Comparison of ENCODE assay signal across 1 cellular context in the genomic region with DNA sequence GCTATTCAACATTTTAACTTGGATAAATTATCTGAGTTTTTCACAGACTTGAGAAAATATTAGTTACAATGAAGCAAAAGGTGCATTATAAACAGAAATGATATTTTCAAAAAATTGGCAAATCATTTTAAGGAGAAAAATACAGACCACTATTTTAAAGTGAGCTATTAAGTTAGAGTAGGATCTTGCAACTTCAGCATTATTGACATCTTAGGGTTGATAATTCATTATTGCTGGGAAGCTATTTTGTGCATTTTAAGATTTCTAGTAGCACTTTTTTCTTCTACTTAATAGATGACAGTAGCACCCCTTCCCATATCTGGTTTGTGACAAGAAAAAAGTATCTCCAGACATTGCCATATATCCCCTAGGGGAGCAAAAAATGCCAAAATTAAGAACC.
TF ChIP-seq lines count a peak whose summit lies in the region.

No MANE protein-coding gene starts in this region.

TF ChIP-seq in K562, 482 proteins besides CTCF, POLR2A, EP300 and RAD21 (continued from another document):
- TF ChIP-seq, protein P1, sequence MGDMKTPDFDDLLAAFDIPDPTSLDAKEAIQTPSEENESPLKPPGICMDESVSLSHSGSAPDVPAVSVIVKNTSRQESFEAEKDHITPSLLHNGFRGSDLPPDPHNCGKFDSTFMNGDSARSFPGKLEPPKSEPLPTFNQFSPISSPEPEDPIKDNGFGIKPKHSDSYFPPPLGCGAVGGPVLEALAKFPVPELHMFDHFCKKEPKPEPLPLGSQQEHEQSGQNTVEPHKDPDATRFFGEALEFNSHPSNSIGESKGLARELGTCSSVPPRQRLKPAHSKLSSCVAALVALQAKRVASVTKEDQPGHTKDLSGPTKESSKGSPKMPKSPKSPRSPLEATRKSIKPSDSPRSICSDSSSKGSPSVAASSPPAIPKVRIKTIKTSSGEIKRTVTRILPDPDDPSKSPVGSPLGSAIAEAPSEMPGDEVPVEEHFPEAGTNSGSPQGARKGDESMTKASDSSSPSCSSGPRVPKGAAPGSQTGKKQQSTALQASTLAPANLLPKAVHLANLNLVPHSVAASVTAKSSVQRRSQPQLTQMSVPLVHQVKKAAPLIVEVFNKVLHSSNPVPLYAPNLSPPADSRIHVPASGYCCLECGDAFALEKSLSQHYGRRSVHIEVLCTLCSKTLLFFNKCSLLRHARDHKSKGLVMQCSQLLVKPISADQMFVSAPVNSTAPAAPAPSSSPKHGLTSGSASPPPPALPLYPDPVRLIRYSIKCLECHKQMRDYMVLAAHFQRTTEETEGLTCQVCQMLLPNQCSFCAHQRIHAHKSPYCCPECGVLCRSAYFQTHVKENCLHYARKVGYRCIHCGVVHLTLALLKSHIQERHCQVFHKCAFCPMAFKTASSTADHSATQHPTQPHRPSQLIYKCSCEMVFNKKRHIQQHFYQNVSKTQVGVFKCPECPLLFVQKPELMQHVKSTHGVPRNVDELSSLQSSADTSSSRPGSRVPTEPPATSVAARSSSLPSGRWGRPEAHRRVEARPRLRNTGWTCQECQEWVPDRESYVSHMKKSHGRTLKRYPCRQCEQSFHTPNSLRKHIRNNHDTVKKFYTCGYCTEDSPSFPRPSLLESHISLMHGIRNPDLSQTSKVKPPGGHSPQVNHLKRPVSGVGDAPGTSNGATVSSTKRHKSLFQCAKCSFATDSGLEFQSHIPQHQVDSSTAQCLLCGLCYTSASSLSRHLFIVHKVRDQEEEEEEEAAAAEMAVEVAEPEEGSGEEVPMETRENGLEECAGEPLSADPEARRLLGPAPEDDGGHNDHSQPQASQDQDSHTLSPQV (IDR thresholded peaks at IDR 0.05) = no peak
- TF ChIP-seq MAFG (tag; conservative IDR thresholded peaks at IDR 0.05) = no peak
- no peak for TF ChIP-seq STAT5B (CRISPR knock-in tag; IDR thresholded peaks at IDR 0.05)
- TF ChIP-seq, protein P2, sequence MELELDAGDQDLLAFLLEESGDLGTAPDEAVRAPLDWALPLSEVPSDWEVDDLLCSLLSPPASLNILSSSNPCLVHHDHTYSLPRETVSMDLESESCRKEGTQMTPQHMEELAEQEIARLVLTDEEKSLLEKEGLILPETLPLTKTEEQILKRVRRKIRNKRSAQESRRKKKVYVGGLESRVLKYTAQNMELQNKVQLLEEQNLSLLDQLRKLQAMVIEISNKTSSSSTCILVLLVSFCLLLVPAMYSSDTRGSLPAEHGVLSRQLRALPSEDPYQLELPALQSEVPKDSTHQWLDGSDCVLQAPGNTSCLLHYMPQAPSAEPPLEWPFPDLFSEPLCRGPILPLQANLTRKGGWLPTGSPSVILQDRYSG (tag; conservative IDR thresholded peaks at IDR 0.05; ENCODE audit: low read depth) = no peak
- 0 out of 2 replicates have a peak, but pooled peaks have one; percentile 13 for TF ChIP-seq MAFF (IDR thresholded peaks at IDR 0.05; ENCODE audit: low read length)
